In the genomic region with DNA sequence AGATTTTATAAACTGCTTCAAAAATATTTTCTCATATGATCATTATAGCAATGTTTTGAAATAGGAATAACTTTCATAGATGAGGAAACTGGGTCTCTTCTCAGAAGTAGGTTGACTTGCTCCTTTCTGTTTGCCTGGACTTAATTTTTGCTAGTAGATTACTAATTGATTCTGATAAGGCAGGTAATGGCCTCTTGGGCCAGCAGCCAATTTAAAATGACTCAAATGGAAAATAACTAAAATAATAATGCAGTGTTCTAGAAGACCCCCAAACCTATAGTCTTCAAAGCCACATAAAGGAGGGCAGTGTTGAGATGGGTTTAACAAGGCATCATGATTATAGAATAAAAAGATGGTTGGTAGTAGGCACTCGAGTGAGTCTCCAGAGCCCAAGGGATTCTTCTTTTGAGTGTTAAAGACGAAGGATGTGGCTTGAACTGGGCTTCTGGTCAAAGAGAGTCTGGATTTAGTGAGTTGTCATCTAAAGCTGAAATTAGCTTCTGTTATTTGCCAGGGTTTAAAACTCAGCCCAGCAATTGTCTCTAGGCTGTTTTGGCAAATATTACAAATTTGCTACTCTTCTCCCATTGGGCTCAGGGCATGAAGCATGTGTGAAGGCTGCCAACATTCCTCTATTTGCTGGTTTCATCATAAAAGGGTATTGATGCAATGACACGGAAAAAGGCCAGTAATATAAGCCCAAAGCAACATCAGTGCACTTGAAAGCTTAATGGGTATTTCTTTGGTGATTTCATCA, we compare ENCODE assay signal across 24 cellular contexts.
"Had no signal": no experiment of that assay in that cellular context is flagged by ENCODE, and none has a peak within 500 bp of the region (broad histone marks: within the 10 kb centered on the region; RNA-seq: fewer than 3 reads in every experiment).

No MANE protein-coding gene starts in this region.

- DNase-seq: effector CD4-positive, alpha-beta T cell; endodermal cell; erythroblast; foreskin melanocyte; head of caudate nucleus; left colon; mammary epithelial cell; mucosa of descending colon; naive thymus-derived CD8-positive, alpha-beta T cell; psoas muscle; retina; sigmoid colon; stimulated activated CD4-positive, alpha-beta T cell treated with anti-CD3 and anti-CD28 coated beads, Interleukin-2, amount 100 ng/mL, for 24 hours; stimulated activated CD4-positive, alpha-beta T cell treated with anti-CD3 and anti-CD28 coated beads, Interleukin-4, amount 100 ng/mL, for 4 hours; stimulated activated naive B cell treated with anti-CD40 and anti-IgM and Interleukin-4, amounts not matched to agents 10 μg/mL and 1 μg/mL and 100 μg/mL, for 72 hours; stomach; substantia nigra; transverse colon had no signal

- H3K36me3 ChIP-seq: neutrophil, sigmoid colon, stomach, thoracic aorta, transverse colon had no signal

- H3K9me3 ChIP-seq: neutrophil, psoas muscle, sigmoid colon, stomach, thoracic aorta, transverse colon had no signal

- ATAC-seq: left colon; mucosa of descending colon; naive thymus-derived CD8-positive, alpha-beta T cell; psoas muscle; stimulated activated naive B cell treated with anti-CD40 and anti-IgM and Interleukin-4, amounts not matched to agents 10 μg/mL and 1 μg/mL and 100 μg/mL, for 72 hours had no signal

- H3K4me1 ChIP-seq: psoas muscle, sigmoid colon, stomach, transverse colon had no signal

- H3K27me3 ChIP-seq: hepatocyte, neutrophil, sigmoid colon, stomach, transverse colon had no signal

- H3K27ac ChIP-seq: coronary artery, hepatocyte, neutrophil, psoas muscle, sigmoid colon, skin epidermis, stomach, thoracic aorta, transverse colon had no signal

- H3K4me2 ChIP-seq: hepatocyte had no signal

- H3K4me3 ChIP-seq: coronary artery, hepatocyte, mucosa of descending colon, psoas muscle, sigmoid colon, skin epidermis, stomach, thoracic aorta, transverse colon had no signal

- H2AFZ ChIP-seq: hepatocyte had no signal

- FAIRE-seq: endothelial cell of umbilical vein had no signal

- H3K79me2 ChIP-seq: hepatocyte had no signal
